Comparison of ENCODE assay signal across 8 cellular contexts in the genomic region with DNA sequence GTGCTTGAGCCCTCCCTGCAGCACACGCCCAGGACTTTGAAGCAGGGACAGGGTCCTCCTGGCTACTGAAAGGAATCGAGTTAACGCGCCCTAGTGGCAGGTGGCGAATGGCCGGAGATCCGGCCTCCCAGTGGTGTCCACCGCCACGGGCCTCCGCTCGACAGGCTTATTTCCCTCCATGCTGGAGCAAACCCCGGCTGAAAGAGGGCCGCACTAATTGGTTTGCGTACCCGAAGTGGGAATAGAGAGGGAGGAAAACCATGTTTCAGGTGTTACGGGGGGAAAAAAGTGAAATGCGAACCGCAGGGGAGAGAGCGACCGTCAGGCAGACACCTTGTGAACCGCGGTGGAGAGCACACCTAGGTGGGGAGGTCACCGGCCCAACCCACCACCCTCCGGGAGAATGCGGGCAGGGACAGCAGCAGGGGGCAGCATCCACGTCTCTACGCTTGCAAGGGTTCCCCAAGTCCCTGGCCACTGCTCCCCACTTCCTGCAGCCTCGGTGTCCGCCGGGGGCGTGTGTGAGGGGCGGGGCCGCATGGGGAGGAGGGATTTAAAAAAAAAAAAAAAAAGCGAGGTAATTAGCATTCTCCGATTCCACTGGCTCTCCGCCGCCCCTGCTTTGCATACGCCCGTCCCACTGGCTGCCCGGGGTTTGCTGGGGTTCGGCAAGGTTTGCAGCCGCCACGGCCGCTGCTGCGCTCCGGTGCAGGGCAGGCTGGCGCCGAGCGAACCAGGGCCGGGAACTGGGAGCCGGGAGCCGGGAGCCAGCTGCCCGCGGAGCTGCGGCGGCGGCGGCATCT.
A peak's percentile ranks its signal among the peaks of the same experiment; 100 is the strongest.
DNase-seq lines count a peak whose midpoint lies in the region; ATAC-seq and TF ChIP-seq lines count a peak whose summit lies in the region.

No MANE protein-coding gene starts in this region.

- peak overlapping the region; percentile 81 for H3K9ac ChIP-seq in NT2/D1 (ENCODE audit: insufficient read length, low read depth)
- no peak overlapping the region for H3K9ac ChIP-seq in fibroblast of lung (ENCODE audit: insufficient read depth, low read length)

- H3K27ac ChIP-seq in CD4-positive, alpha-beta memory T cell (ENCODE audit: low read depth, low read length), result peak overlapping the region; percentile 46
- no peak overlapping the region for H3K27ac ChIP-seq in fibroblast of lung (ENCODE audit: insufficient read depth, low read length)

- H3K4me1 Mint-ChIP-seq in CD4-positive, alpha-beta memory T cell, result peaks cover 17 to 37% (median 29%) of the 10 kb centered on the region in 4 donors
- peaks cover 32% of the 10 kb centered on the region for H3K4me1 Mint-ChIP-seq in activated T-helper 1 cell treated with anti-CD3 and anti-CD28 coated beads, Interleukin-12 subunit alpha, Interleukin-12 subunit beta, Interleukin-2, Interleukin-4 antibody, amounts not matched to agents 30 ng/mL and 10 ng/mL and 1 ng/mL, durations not matched to agents 14 hours and 24 hours and 36 hours (ENCODE audit: low read depth)
- peaks cover 36 to 42% of the 10 kb centered on the region in 2 donors for H3K4me1 Mint-ChIP-seq in natural killer cell
- peaks cover 26% of the 10 kb centered on the region for H3K4me1 Mint-ChIP-seq in stimulated activated memory B cell treated with anti-CD40 and anti-IgM and Interleukin-4, amounts not matched to agents 10 μg/mL and 1 μg/mL and 100 μg/mL, for 72 hours

- intact Hi-C loops in CD4-positive, alpha-beta memory T cell (cut with micrococcal nuclease), result loop anchor here (1.0 to 5.0 kb wide), 4 partner anchors 84 to 369 kb away; partner anchors contain the start of gene PWP1
- intact Hi-C loops in activated T-helper 1 cell treated with anti-CD3 and anti-CD28 coated beads, Interleukin-12 subunit alpha, Interleukin-12 subunit beta, Interleukin-2, Interleukin-4 antibody, amounts not matched to agents 30 ng/mL and 10 ng/mL and 1 ng/mL, durations not matched to agents 14 hours and 24 hours and 36 hours (cut with micrococcal nuclease), result loop anchor here (1.0 to 5.0 kb wide), 6 partner anchors 31 to 444 kb away; partner anchors contain the start of gene PRDM4
- intact Hi-C loops in natural killer cell (cut with micrococcal nuclease), result loop anchor here (2.0 to 5.0 kb wide), 3 partner anchors 85 to 361 kb away; partner anchors contain the start of gene TMEM263

- H2AFZ ChIP-seq in fibroblast of lung (ENCODE audit: low read length), result no peak overlapping the region

- H3K4me3 Mint-ChIP-seq in CD4-positive, alpha-beta memory T cell, result peak overlapping the region; percentile 80 to 93 (median 86)
- H3K4me3 Mint-ChIP-seq in activated T-helper 1 cell treated with anti-CD3 and anti-CD28 coated beads, Interleukin-12 subunit alpha, Interleukin-12 subunit beta, Interleukin-2, Interleukin-4 antibody, amounts not matched to agents 30 ng/mL and 10 ng/mL and 1 ng/mL, durations not matched to agents 14 hours and 24 hours and 36 hours, result peak overlapping the region; percentile 85
- H3K4me3 Mint-ChIP-seq in natural killer cell, result peak overlapping the region; percentile 89
- peak overlapping the region; percentile 51 for H3K4me3 Mint-ChIP-seq in stimulated activated memory B cell treated with anti-CD40 and anti-IgM and Interleukin-4, amounts not matched to agents 10 μg/mL and 1 μg/mL and 100 μg/mL, for 72 hours

- no peaks in the 10 kb centered on the region for H4K20me1 ChIP-seq in fibroblast of lung (ENCODE audit: control insufficient read depth, extremely low read depth, insufficient read depth, low read length)

- peaks cover 0 to 5% of the 10 kb centered on the region in 2 donors for H3K27me3 Mint-ChIP-seq in CD4-positive, alpha-beta memory T cell
- H3K27me3 Mint-ChIP-seq in activated T-helper 1 cell treated with anti-CD3 and anti-CD28 coated beads, Interleukin-12 subunit alpha, Interleukin-12 subunit beta, Interleukin-2, Interleukin-4 antibody, amounts not matched to agents 30 ng/mL and 10 ng/mL and 1 ng/mL, durations not matched to agents 14 hours and 24 hours and 36 hours (ENCODE audit: insufficient read depth), result peaks cover 19% of the 10 kb centered on the region
- peaks cover 0 to 10% of the 10 kb centered on the region in 2 donors for H3K27me3 Mint-ChIP-seq in natural killer cell (ENCODE audit: low read depth in 2 of 2)
- H3K27me3 Mint-ChIP-seq in stimulated activated memory B cell treated with anti-CD40 and anti-IgM and Interleukin-4, amounts not matched to agents 10 μg/mL and 1 μg/mL and 100 μg/mL, for 72 hours, result peaks cover 81% of the 10 kb centered on the region

- DNase-seq in CD4-positive, alpha-beta memory T cell, result peak; percentile 81 to 93 (median 84)
- DNase-seq in HT-29 (ENCODE audit: low spot score) (peak; percentile 84), NT2/D1 (ENCODE audit: low read depth, low spot score) (peak; percentile 91), fibroblast of lung (ENCODE audit: low read depth in 2 of 2) (peak; percentile 75 to 95), natural killer cell (peak; percentile 77)
- peak; percentile 86 for DNase-seq in activated T-helper 1 cell treated with anti-CD3 and anti-CD28 coated beads, Interleukin-12 subunit alpha, Interleukin-12 subunit beta, Interleukin-2, Interleukin-4 antibody, amounts not matched to agents 30 ng/mL and 10 ng/mL and 1 ng/mL, durations not matched to agents 14 hours and 24 hours and 36 hours (ENCODE audit: low spot score)

- H3K9me3 ChIP-seq in CD4-positive, alpha-beta memory T cell (ENCODE audit: control insufficient read depth in 1 of 2, low read length in 2 of 2), result no peaks in the 10 kb centered on the region
- H3K9me3 ChIP-seq in NT2/D1 (ENCODE audit: insufficient read depth, low read length), result no peaks in the 10 kb centered on the region
- H3K9me3 ChIP-seq in fibroblast of lung (ENCODE audit: control insufficient read depth, insufficient read depth, low read depth, low read length), result no peaks in the 10 kb centered on the region

- TF ChIP-seq CTCF in fibroblast of lung (conservative IDR thresholded peaks at IDR 0.05 in 1 of 2, IDR thresholded peaks at IDR 0.05 in 1 of 2; ENCODE audit: low read depth in 1 of 2, low read length in 2 of 2) (peak in 1 of 2 donors; percentile 7), natural killer cell (IDR thresholded peaks at IDR 0.05) (peak; percentile 19)

- H3K4me1 ChIP-seq in CD4-positive, alpha-beta memory T cell (ENCODE audit: insufficient read depth, low read length), result peaks cover 30% of the 10 kb centered on the region
- H3K4me1 ChIP-seq in NT2/D1 (ENCODE audit: insufficient read depth, insufficient read length) (peaks cover 6% of the 10 kb centered on the region), fibroblast of lung (ENCODE audit: control insufficient read depth, extremely low read depth, insufficient read depth, low read length) (no peaks in the 10 kb centered on the region)

- peaks cover 0 to 3% (median 0%) of the 10 kb centered on the region in 8 donors for H3K9me3 Mint-ChIP-seq in CD4-positive, alpha-beta memory T cell
- H3K9me3 Mint-ChIP-seq in activated T-helper 1 cell treated with anti-CD3 and anti-CD28 coated beads, Interleukin-12 subunit alpha, Interleukin-12 subunit beta, Interleukin-2, Interleukin-4 antibody, amounts not matched to agents 30 ng/mL and 10 ng/mL and 1 ng/mL, durations not matched to agents 14 hours and 24 hours and 36 hours, result no peaks in the 10 kb centered on the region
- no peaks in the 10 kb centered on the region for H3K9me3 Mint-ChIP-seq in natural killer cell
- peaks cover 3% of the 10 kb centered on the region for H3K9me3 Mint-ChIP-seq in stimulated activated memory B cell treated with anti-CD40 and anti-IgM and Interleukin-4, amounts not matched to agents 10 μg/mL and 1 μg/mL and 100 μg/mL, for 72 hours

- H3K36me3 Mint-ChIP-seq in CD4-positive, alpha-beta memory T cell, result peaks cover 0 to 21% of the 10 kb centered on the region in 2 donors
- H3K36me3 Mint-ChIP-seq in activated T-helper 1 cell treated with anti-CD3 and anti-CD28 coated beads, Interleukin-12 subunit alpha, Interleukin-12 subunit beta, Interleukin-2, Interleukin-4 antibody, amounts not matched to agents 30 ng/mL and 10 ng/mL and 1 ng/mL, durations not matched to agents 14 hours and 24 hours and 36 hours (ENCODE audit: low read depth), result no peaks in the 10 kb centered on the region
- no peaks in the 10 kb centered on the region for H3K36me3 Mint-ChIP-seq in natural killer cell
- no peaks in the 10 kb centered on the region for H3K36me3 Mint-ChIP-seq in stimulated activated memory B cell treated with anti-CD40 and anti-IgM and Interleukin-4, amounts not matched to agents 10 μg/mL and 1 μg/mL and 100 μg/mL, for 72 hours

- H3K27ac Mint-ChIP-seq in CD4-positive, alpha-beta memory T cell, result peak overlapping the region; percentile 67 to 98 (median 75)
- peak overlapping the region; percentile 30 for H3K27ac Mint-ChIP-seq in activated T-helper 1 cell treated with anti-CD3 and anti-CD28 coated beads, Interleukin-12 subunit alpha, Interleukin-12 subunit beta, Interleukin-2, Interleukin-4 antibody, amounts not matched to agents 30 ng/mL and 10 ng/mL and 1 ng/mL, durations not matched to agents 14 hours and 24 hours and 36 hours
- H3K27ac Mint-ChIP-seq in natural killer cell, result peak overlapping the region; percentile 76 to 81
- H3K27ac Mint-ChIP-seq in stimulated activated memory B cell treated with anti-CD40 and anti-IgM and Interleukin-4, amounts not matched to agents 10 μg/mL and 1 μg/mL and 100 μg/mL, for 72 hours, result no peak overlapping the region

- H3K4me3 ChIP-seq in CD4-positive, alpha-beta memory T cell (ENCODE audit: low read length in 2 of 2), result peak overlapping the region; percentile 73 to 84
- H3K4me3 ChIP-seq in NT2/D1 (ENCODE audit: insufficient read length, low read depth) (peak overlapping the region; percentile 76), fibroblast of lung (replicated peaks in 1 of 4; ENCODE audit: control extremely low read depth in 1 of 4, insufficient read depth in 1 of 4, low read depth in 3 of 4, low read length in 4 of 4) (peak overlapping the region; percentile 35 to 60 (median 51))

- H3K79me2 ChIP-seq in fibroblast of lung (ENCODE audit: control insufficient read depth, insufficient read depth, low read length), result no peaks in the 10 kb centered on the region

- H3K36me3 ChIP-seq in CD4-positive, alpha-beta memory T cell (ENCODE audit: insufficient read depth, low read length), result no peaks in the 10 kb centered on the region
- H3K36me3 ChIP-seq in NT2/D1 (ENCODE audit: insufficient read depth, insufficient read length, low read length) (no peaks in the 10 kb centered on the region), fibroblast of lung (ENCODE audit: control insufficient read depth, insufficient read depth, low read length) (no peaks in the 10 kb centered on the region)

- POLR2A ChIA-PET in CD4-positive, alpha-beta memory T cell (lab: Charles Lee; ENCODE audit: partially characterized antibody), result interaction anchor here (0.8 to 5.5 kb wide), 10 partner anchors 9 to 86 kb away, joined by 3 to 150 read pairs (median 6); no protein-coding TSS in a partner anchor

- ATAC-seq in natural killer cell, result peak; percentile 81 to 93 (median 81)
- ATAC-seq in stimulated activated memory B cell treated with anti-CD40 and anti-IgM and Interleukin-4, amounts not matched to agents 10 μg/mL and 1 μg/mL and 100 μg/mL, for 72 hours, result peak; percentile 49
- ATAC-seq in GM18909 (IDR thresholded peaks at IDR 0.05; ENCODE audit: poor library complexity, unreplicated experiment), result no peak

- peak overlapping the region; percentile 93 for H3K4me2 ChIP-seq in fibroblast of lung (ENCODE audit: extremely low read depth, insufficient read depth, low read length)

- CTCF ChIA-PET in CD4-positive, alpha-beta memory T cell (lab: Charles Lee; ENCODE audit: partially characterized antibody), result interaction anchor here (1.0 to 6.8 kb wide), 7 partner anchors 8 to 186 kb away, joined by 3 to 60 read pairs (median 6); no protein-coding TSS in a partner anchor

- no peaks in the 10 kb centered on the region for H3K27me3 ChIP-seq in CD4-positive, alpha-beta memory T cell (ENCODE audit: insufficient read depth, low read length)
- peaks cover 70% of the 10 kb centered on the region for H3K27me3 ChIP-seq in NT2/D1 (ENCODE audit: insufficient read depth, insufficient read length)
- H3K27me3 ChIP-seq in fibroblast of lung (ENCODE audit: control insufficient read depth, insufficient read depth, low read length), result peaks cover 10% of the 10 kb centered on the region
